Comparison of ENCODE assay signal across 24 cellular contexts in the genomic region with DNA sequence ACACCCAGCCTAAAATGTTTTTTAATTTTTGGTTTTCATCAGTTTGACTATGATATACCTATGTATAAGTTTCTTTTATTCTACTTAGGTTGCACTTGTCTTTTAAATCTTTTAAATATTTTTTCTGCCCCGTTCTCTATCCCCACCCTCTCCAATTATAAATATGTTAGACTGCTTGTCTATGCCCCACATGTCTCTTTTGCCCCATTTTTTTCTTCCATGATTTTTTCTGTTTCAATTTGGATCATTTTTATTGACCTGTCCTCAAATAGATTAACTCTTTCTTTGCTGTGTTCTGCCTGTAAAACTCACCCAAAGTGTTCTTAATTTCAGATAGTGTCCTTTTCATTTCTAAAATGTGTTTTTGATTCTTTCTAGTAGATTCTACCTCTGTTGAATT.
"Had no signal": no experiment of that assay in that cellular context is flagged by ENCODE, and none has a peak within 500 bp of the region (broad histone marks: within the 10 kb centered on the region; RNA-seq: fewer than 3 reads in every experiment).

No MANE protein-coding gene starts in this region.

- H3K27me3 Mint-ChIP-seq: effector memory CD8-positive, alpha-beta T cell had no signal

- H3K27ac Mint-ChIP-seq: dendritic cell treated with granulocyte-macrophage colony-stimulating factor and Interleukin-4, amounts not matched to agents 40 ng/mL and 50 ng/mL, for 4 days; endodermal cell had no signal

- DNase-seq: colonic mucosa; cortex of kidney; dermis blood vessel endothelial cell; dorsolateral prefrontal cortex; effector CD4-positive, alpha-beta T cell; effector CD8-positive, alpha-beta T cell; effector memory CD4-positive, alpha-beta T cell; effector memory CD8-positive, alpha-beta T cell; endodermal cell; erythroblast; esophagus squamous epithelium; foreskin keratinocyte; foreskin melanocyte; gastrocnemius medialis; glutamatergic neuron; head of caudate nucleus; heart left ventricle; heart right ventricle had no signal

- H3K9me3 ChIP-seq: colonic mucosa, esophagus muscularis mucosa, esophagus squamous epithelium, gastrocnemius medialis, gastroesophageal sphincter, heart left ventricle, heart right ventricle had no signal

- H3K4me3 ChIP-seq: colonic mucosa, coronary artery, dorsolateral prefrontal cortex, esophagus muscularis mucosa, esophagus squamous epithelium, gastrocnemius medialis, gastroesophageal sphincter, heart left ventricle, heart right ventricle had no signal

- ATAC-seq: effector memory CD8-positive, alpha-beta T cell; esophagus mucosa; foreskin keratinocyte; gastrocnemius medialis; gastroesophageal sphincter had no signal

- H3K27ac ChIP-seq: colonic mucosa, coronary artery, dorsolateral prefrontal cortex, epithelial cell of prostate, esophagus muscularis mucosa, esophagus squamous epithelium, foreskin keratinocyte, gastrocnemius medialis, gastroesophageal sphincter, heart left ventricle, heart right ventricle had no signal

- H3K4me1 ChIP-seq: gastrocnemius medialis had no signal

- H3K27me3 ChIP-seq: colonic mucosa, esophagus muscularis mucosa, esophagus squamous epithelium, foreskin keratinocyte, gastrocnemius medialis, gastroesophageal sphincter, heart left ventricle, heart right ventricle had no signal

- H3K4me3 Mint-ChIP-seq: dendritic cell treated with granulocyte-macrophage colony-stimulating factor and Interleukin-4, amounts not matched to agents 40 ng/mL and 50 ng/mL, for 4 days; effector memory CD8-positive, alpha-beta T cell; endodermal cell had no signal

- H3K9me3 Mint-ChIP-seq: dendritic cell treated with granulocyte-macrophage colony-stimulating factor and Interleukin-4, amounts not matched to agents 40 ng/mL and 50 ng/mL, for 4 days; effector memory CD8-positive, alpha-beta T cell; endodermal cell had no signal

- H3K36me3 ChIP-seq: colonic mucosa, esophagus muscularis mucosa, esophagus squamous epithelium, gastrocnemius medialis, gastroesophageal sphincter, heart left ventricle, heart right ventricle had no signal
